Comparison of ENCODE assay signal across 25 cellular contexts in genomic region chr1:64304744-64305143, GRCh38.
"Had no signal": no experiment of that assay in that cellular context is flagged by ENCODE, and none has a peak within 500 bp of the region (broad histone marks: within the 10 kb centered on the region; RNA-seq: fewer than 3 reads in every experiment).

No MANE protein-coding gene starts in this region.

- DNase-seq: hypothalamus; immature natural killer cell; kidney; left ventricle myocardium inferior; midbrain; mucosa of descending colon; naive thymus-derived CD4-positive, alpha-beta T cell; occipital lobe; psoas muscle; right lobe of liver; stimulated activated CD4-positive, alpha-beta T cell treated with anti-CD3 and anti-CD28 coated beads, Interleukin-1b, Interleukin-23, amount 100 ng/mL, for 48 hours; stimulated activated CD4-positive, alpha-beta T cell treated with anti-CD3 and anti-CD28 coated beads, Interleukin-2, amount 100 ng/mL, for 48 hours; stimulated activated CD4-positive, alpha-beta T cell treated with anti-CD3 and anti-CD28 coated beads, Interleukin-4, amount 100 ng/mL, for 4 hours; stimulated activated CD8-positive, alpha-beta memory T cell treated with anti-CD3 and anti-CD28 coated beads, Interleukin-4, amount 100 ng/mL, for 48 hours; stimulated activated naive CD4-positive, alpha-beta T cell treated with Interleukin-2 at 50 U/mL for 16 hours; stimulated activated naive CD8-positive, alpha-beta T cell treated with anti-CD3 and anti-CD28 coated beads, Interleukin-15, amount 100 ng/mL, for 72 hours; substantia nigra; uterus had no signal

- H3K9ac ChIP-seq: parathyroid adenoma had no signal

- H3K36me3 ChIP-seq: left ventricle myocardium inferior, right lobe of liver, tibial nerve, uterus had no signal

- H3K4me3 ChIP-seq: left ventricle myocardium inferior, lung, mucosa of descending colon, psoas muscle, right lobe of liver, smooth muscle cell, tibial nerve, uterus had no signal

- H3K4me2 ChIP-seq: smooth muscle cell had no signal

- H3K4me1 ChIP-seq: left ventricle myocardium inferior, parathyroid adenoma, psoas muscle, right lobe of liver, tibial nerve, uterus had no signal

- ATAC-seq: mucosa of descending colon; naive thymus-derived CD4-positive, alpha-beta T cell; natural killer cell treated with Interleukin-12 subunit alpha and Interleukin-12 subunit beta and Interleukin-15 and Interleukin-18, amount 100 ng/mL, for 72 hours; psoas muscle; right lobe of liver; stimulated activated memory B cell treated with anti-CD40 and anti-IgM and Interleukin-4, amounts not matched to agents 10 μg/mL and 1 μg/mL and 100 μg/mL, for 72 hours; stimulated activated naive CD8-positive, alpha-beta T cell treated with anti-CD3 and anti-CD28 coated beads, Interleukin-15, amount 100 ng/mL, for 72 hours had no signal

- H3K9me3 ChIP-seq: left ventricle myocardium inferior, mucosa of descending colon, psoas muscle, right lobe of liver, tibial nerve, uterus had no signal

- H2AFZ ChIP-seq: parathyroid adenoma had no signal

- H3K79me2 ChIP-seq: parathyroid adenoma had no signal

- H3K27me3 ChIP-seq: right lobe of liver, tibial nerve, uterus had no signal

- FAIRE-seq: islet of Langerhans, kidney had no signal

- H3K27ac ChIP-seq: left ventricle myocardium inferior, parathyroid adenoma, psoas muscle, right lobe of liver, tibial nerve, uterus had no signal
